In genomic region chr7:77903597-77903996, GRCh38 we compare ENCODE assay signal across 8 cellular contexts.
A peak's percentile ranks its signal among the peaks of the same experiment; 100 is the strongest.
DNase-seq lines count a peak whose midpoint lies in the region; ATAC-seq and TF ChIP-seq lines count a peak whose summit lies in the region.

No MANE protein-coding gene starts in this region.

- H3K27me3 Mint-ChIP-seq in chondrocyte (ENCODE audit: low read depth): no peaks in the 10 kb centered on the region

- no peak overlapping the region for H3K27ac Mint-ChIP-seq in chondrocyte (ENCODE audit: unreplicated experiment)

- DNase-seq in A673 (ENCODE audit: low spot score): peak; percentile 23
- peak; percentile 80 for DNase-seq in Karpas-422
- no peak for DNase-seq in chondrocyte (ENCODE audit: low spot score)
- no peak for DNase-seq in KG1 (lab: John Stamatoyannopoulos, UW)
- no peak for DNase-seq in SJCRH30
- DNase-seq in middle frontal gyrus (ENCODE audit: extremely low spot score, low spot score): no peak

- H3K9me2 ChIP-seq in Karpas-422 (replicated peaks; ENCODE audit: insufficient read depth, low read length): no peaks in the 10 kb centered on the region

- H2AFZ ChIP-seq in Karpas-422 (ENCODE audit: low read length): no peak overlapping the region

- peaks cover 6% of the 10 kb centered on the region for H3K4me1 Mint-ChIP-seq in chondrocyte (ENCODE audit: low read depth)

- H3K27me3 ChIP-seq in A673 (replicated peaks; ENCODE audit: insufficient read depth, low read depth, low read length, poor library complexity) (no peaks in the 10 kb centered on the region), Karpas-422 (ENCODE audit: low read length) (no peaks in the 10 kb centered on the region), SJCRH30 (no peaks in the 10 kb centered on the region)

- no peaks in the 10 kb centered on the region for H3K9me3 Mint-ChIP-seq in chondrocyte (ENCODE audit: low read depth)

- intact Hi-C loops in A673 (cut with micrococcal nuclease; ENCODE audit: unreplicated experiment): no loop called here

- no TSS peak for BruUV-seq in A673 (replicated peaks; lab: Mats Ljungman, UMichigan)

- peak overlapping the region; percentile 72 for H3K4me2 ChIP-seq in Karpas-422 (ENCODE audit: low read depth, low read length, poor library complexity, severe bottlenecking)

- CTCF ChIA-PET in A673 (lab: Charles Lee): no interaction called here

- no peaks in the 10 kb centered on the region for H4K20me1 ChIP-seq in Karpas-422 (ENCODE audit: insufficient read depth, low read depth, low read length)

- H3K36me3 Mint-ChIP-seq in chondrocyte (ENCODE audit: low read depth): peaks cover 2% of the 10 kb centered on the region

- ATAC-seq in GM19455 (IDR thresholded peaks at IDR 0.05; ENCODE audit: unreplicated experiment): no peak

- H3K4me1 ChIP-seq in A673 (ENCODE audit: insufficient read depth, low read length, poor library complexity, severe bottlenecking) (peaks cover 5% of the 10 kb centered on the region), Karpas-422 (ENCODE audit: low read length) (peaks cover 93% of the 10 kb centered on the region), SJCRH30 (no peaks in the 10 kb centered on the region)

- no peak overlapping the region for H3K4me3 Mint-ChIP-seq in chondrocyte (ENCODE audit: unreplicated experiment)

- H3K79me2 ChIP-seq in Karpas-422 (ENCODE audit: low read length): peaks cover 73% of the 10 kb centered on the region

- H3K4me3 ChIP-seq in A673 (ENCODE audit: low read depth, low read length, poor library complexity, severe bottlenecking): no peak overlapping the region
- H3K4me3 ChIP-seq in Karpas-422 (ENCODE audit: low read length): no peak overlapping the region
- H3K4me3 ChIP-seq in SJCRH30: no peak overlapping the region

- H3K9me3 ChIP-seq in A673 (ENCODE audit: low read depth, low read length, poor library complexity, severe bottlenecking): no peaks in the 10 kb centered on the region
- H3K9me3 ChIP-seq in Karpas-422 (ENCODE audit: low read length): no peaks in the 10 kb centered on the region
- peaks cover 4% of the 10 kb centered on the region; the same call in 1 of the 2 replicates for H3K9me3 ChIP-seq in SJCRH30 (replicated peaks)

- H3K9ac ChIP-seq in Karpas-422 (ENCODE audit: low read length): no peak overlapping the region

- peak; percentile 36; the same call in 1 of the 2 replicates for TF ChIP-seq CTCF in A673 (conservative IDR thresholded peaks at IDR 0.05; ENCODE audit: low read depth, low read length)
- peak; percentile 62 for TF ChIP-seq CTCF in GM12872 (IDR thresholded peaks at IDR 0.05; ENCODE audit: insufficient read depth, low read depth, low read length)
- TF ChIP-seq CTCF in chondrocyte (IDR thresholded peaks at IDR 0.05): peak; percentile 31

- H3K27ac ChIP-seq in A673 (ENCODE audit: low read depth, low read length, poor library complexity, severe bottlenecking) (no peak overlapping the region), Karpas-422 (ENCODE audit: low read length) (peak overlapping the region; percentile 99), SJCRH30 (no peak overlapping the region)

- POLR2A ChIA-PET in A673 (lab: Charles Lee; ENCODE audit: low non-redundant PET): no interaction called here

- H3K36me3 ChIP-seq in A673 (ENCODE audit: insufficient read depth, low read length, poor library complexity, severe bottlenecking): no peaks in the 10 kb centered on the region
- peaks cover 8% of the 10 kb centered on the region for H3K36me3 ChIP-seq in Karpas-422 (ENCODE audit: insufficient read depth, low read length)
- peaks cover 17% of the 10 kb centered on the region for H3K36me3 ChIP-seq in SJCRH30

Comparison
In these comparisons a context has a peak if more than half of its experiments do, and no peak if none do; other contexts are left out.
1. DNase-seq: peak in A673 (single experiment) and Karpas-422 (single experiment); none in chondrocyte (single experiment), KG1 (single experiment), SJCRH30 (0 of 2) and middle frontal gyrus (single experiment).
2. Peak in every context shown above with its lines, with median percentiles within 50 percentile points of each other: CTCF ChIP-seq.